In genomic region chr9:89318123-89319014, GRCh38 we compare ENCODE assay signal across 8 cellular contexts. TPM values are rescaled to one million over a fixed set of nuclear protein-coding genes. Genes with fewer than 3 reads are reported as not detected.
DNase-seq lines count a peak whose midpoint lies in the region; ATAC-seq and TF ChIP-seq lines count a peak whose summit lies in the region.

Gene SECISBP2 (plus strand): TSS chr9:89318500. CDS start chr9:89318577, 77 bp downstream.

- H3K27ac ChIP-seq in caudate nucleus (ENCODE audit: low read depth, low read length) (peak within 1 kb of the TSS; percentile 99), spleen (peak within 1 kb of the TSS; percentile 96 to 100 (median 100))

- H3K27me3 Mint-ChIP-seq in activated B cell treated with CpG ODN at 0.5 μM for 24 hours (no peaks in the 10 kb centered on the region), immature natural killer cell (ENCODE audit: low read depth in 3 of 3) (peaks cover 5 to 11% (median 9%) of the 10 kb centered on the region in 3 donors)

- H3K36me3 ChIP-seq in spleen, result peaks cover 0 to 59% (median 11%) of the 10 kb centered on the region in 6 donors

- peak within 1 kb of the TSS; percentile 98 for H3K27ac Mint-ChIP-seq in activated B cell treated with CpG ODN at 0.5 μM for 24 hours
- H3K27ac Mint-ChIP-seq in immature natural killer cell, result peak within 1 kb of the TSS; percentile 96 to 98 (median 97)

- H3K36me3 Mint-ChIP-seq in activated B cell treated with CpG ODN at 0.5 μM for 24 hours (ENCODE audit: low read depth) (peaks cover 76% of the 10 kb centered on the region), immature natural killer cell (peaks cover 0 to 5% (median 3%) of the 10 kb centered on the region in 3 donors)

- CTCF ChIA-PET in activated B cell treated with CpG ODN at 0.5 μM for 24 hours (lab: Charles Lee), result interaction anchor here (0.7 kb wide), 1 partner anchor 463 kb away, joined by 3 read pairs; no protein-coding TSS in a partner anchor

- no peaks in the 10 kb centered on the region for H3K9me3 Mint-ChIP-seq in activated B cell treated with CpG ODN at 0.5 μM for 24 hours
- H3K9me3 Mint-ChIP-seq in immature natural killer cell, result no peaks in the 10 kb centered on the region

- H3K9me3 ChIP-seq in spleen, result no peaks in the 10 kb centered on the region

- H3K4me1 Mint-ChIP-seq in activated B cell treated with CpG ODN at 0.5 μM for 24 hours (peaks cover 62% of the 10 kb centered on the region), immature natural killer cell (peaks cover 43 to 81% of the 10 kb centered on the region in 2 donors)

- whole genome bisulfite sequencing in spleen, 5 donors, result 0 to 2% (median 1%) methylated on average over 19 to 91 of the region's 91 CpGs

- TF ChIP-seq CTCF in AG10803 (conservative IDR thresholded peaks at IDR 0.05; ENCODE audit: low read length), result peak; percentile 77
- no peak for TF ChIP-seq CTCF in activated B cell treated with CpG ODN at 0.5 μM for 24 hours (IDR thresholded peaks at IDR 0.05)
- TF ChIP-seq CTCF in spleen (IDR thresholded peaks at IDR 0.05 in 8 of 11, conservative IDR thresholded peaks at IDR 0.05 in 3 of 11), result peak; percentile 41 to 87 (median 79)

- no peaks in the 10 kb centered on the region for H3K27me3 ChIP-seq in spleen (replicated peaks in 1 of 7)

- TF ChIP-seq POLR2A in spleen (IDR thresholded peaks at IDR 0.05), result peak; percentile 79 to 93 (median 87)

- H3K4me1 ChIP-seq in spleen, result peaks cover 25 to 77% (median 60%) of the 10 kb centered on the region in 6 donors

- DNase-seq in AG10803 (ENCODE audit: low read depth) (peak; percentile 98), NCI-H345 (lab: John Stamatoyannopoulos, UW) (peak; percentile 91), activated B cell treated with CpG ODN at 0.5 μM for 24 hours (peak; percentile 98), caudate nucleus (lab: John Stamatoyannopoulos, UW) (peak in 60 of 61 donors; percentile 52 to 97 (median 91)), immature natural killer cell (peak; percentile 98 to 99 (median 98)), spleen (peak; percentile 99)

- H3K4me3 Mint-ChIP-seq in activated B cell treated with CpG ODN at 0.5 μM for 24 hours (peak within 1 kb of the TSS; percentile 91), immature natural killer cell (peak within 1 kb of the TSS; percentile 90 to 95 (median 93))

- ATAC-seq in GM19023 (IDR thresholded peaks at IDR 0.05; ENCODE audit: unreplicated experiment), result peak; percentile 91
- peak; percentile 88 for ATAC-seq in HG03280 (IDR thresholded peaks at IDR 0.05; ENCODE audit: unreplicated experiment)
- peak; percentile 92 for ATAC-seq in activated B cell treated with CpG ODN at 0.5 μM for 24 hours (ENCODE audit: low read depth)

- intact Hi-C loops in activated B cell treated with CpG ODN at 0.5 μM for 24 hours (cut with micrococcal nuclease) (loop anchor here (1.0 to 10.0 kb wide), 5 partner anchors 8 to 1486 kb away; partner anchors contain the start of gene SYK), spleen (cut with DNase I; ENCODE audit: low total_unique reads) (no loop called here)

- POLR2A ChIA-PET in activated B cell treated with CpG ODN at 0.5 μM for 24 hours (lab: Charles Lee), result interaction anchor here (0.5 to 2.1 kb wide), 7 partner anchors 8 to 230 kb away, joined by 3 to 19 read pairs (median 3); partner anchors contain the start of gene CKS2

- H3K4me3 ChIP-seq in AG10803 (ENCODE audit: low read length) (peak within 1 kb of the TSS; percentile 83), spleen (peak within 1 kb of the TSS; percentile 44 to 79 (median 61))

RNA-seq across cellular contexts. Expression of gene SECISBP2, which starts in this region (rescaled TPM):
- total RNA-seq in activated B cell treated with CpG ODN at 0.5 μM for 24 hours, result 81.5 and 97.1 TPM in 2 replicates
- polyA plus RNA-seq in immature natural killer cell, result 10 to 100 TPM in 1 of 3 donors, 1 to 10 TPM in 2; 3.9 to 16.4 (median 9.7) TPM
- total RNA-seq in spleen, result 100 to 1,000 TPM in 1 of 7 donors, 10 to 100 TPM in 6; 55.7 to 117 (median 86.7) TPM
- polyA plus RNA-seq in spleen, result 10 to 100 TPM; 20.7 to 40.2 (median 38.4) TPM

Comparison
In these comparisons a context has a peak if more than half of its experiments do, and no peak if none do; other contexts are left out.
1. Peak in every context shown above with its lines: DNase-seq, ATAC-seq, H3K4me3 ChIP-seq and H3K27ac ChIP-seq.